1 cellular context compared by ENCODE assay signal in genomic region chr10:86182150-86182549, GRCh38.
TF ChIP-seq lines count a peak whose summit lies in the region.

No MANE protein-coding gene starts in this region.

TF ChIP-seq in H1, 55 proteins besides CTCF, POLR2A, EP300 and RAD21 (continued from another document):
- no peak for TF ChIP-seq ATF2 (IDR thresholded peaks at IDR 0.05; ENCODE audit: low read length)
